ENCODE assay signal across 26 cellular contexts in genomic region chr14:46482200-46482599, GRCh38.
"Had no signal": no experiment of that assay in that cellular context is flagged by ENCODE, and none has a peak within 500 bp of the region (broad histone marks: within the 10 kb centered on the region; RNA-seq: fewer than 3 reads in every experiment).

No MANE protein-coding gene starts in this region.

- H3K27me3 ChIP-seq: stomach, suprapubic skin, testis, thyroid gland, tibial artery, tibial nerve, transverse colon, upper lobe of left lung, upper lobe of right lung, uterus, vagina had no signal

- H3K27ac ChIP-seq: stomach, suprapubic skin, testis, thoracic aorta, thyroid gland, tibial artery, tibial nerve, transverse colon, upper lobe of left lung, upper lobe of right lung, uterus, vagina had no signal

- FAIRE-seq: urothelium cell line had no signal

- H3K9me3 ChIP-seq: stomach, suprapubic skin, testis, thoracic aorta, thyroid gland, tibial nerve, transverse colon, upper lobe of left lung, upper lobe of right lung, uterus, vagina had no signal

- ATAC-seq: stimulated activated effector memory CD8-positive, alpha-beta T cell treated with anti-CD3 and anti-CD28 coated beads, Interleukin-12 subunit alpha, Interleukin-12 subunit beta, amount 100 ng/mL, for 72 hours; stimulated activated memory B cell treated with anti-CD40 and anti-IgM and Interleukin-4, amounts not matched to agents 10 μg/mL and 1 μg/mL and 100 μg/mL, for 72 hours; stimulated activated naive B cell treated with anti-CD40 and anti-IgM and Interleukin-4, amounts not matched to agents 10 μg/mL and 1 μg/mL and 100 μg/mL, for 72 hours; stimulated activated naive CD8-positive, alpha-beta T cell treated with anti-CD3 and anti-CD28 coated beads, Interleukin-15, amount 100 ng/mL, for 72 hours; stimulated activated naive CD8-positive, alpha-beta T cell treated with anti-CD3 and anti-CD28 coated beads, Interleukin-15, Interleukin-2, amounts not matched to agents 100 U/mL and 50 U/mL, for 24 hours; upper lobe of right lung had no signal

- DNase-seq: stimulated activated CD4-positive, alpha-beta T cell treated with anti-CD3 and anti-CD28 coated beads, Interleukin-2, amount 100 ng/mL, for 48 hours; stimulated activated CD4-positive, alpha-beta T cell treated with anti-CD3 and anti-CD28 coated beads, Interleukin-4, amount 100 ng/mL, for 1 hour; stimulated activated CD4-positive, alpha-beta T cell treated with anti-CD3 and anti-CD28 coated beads, Interleukin-4, amount 100 ng/mL, for 24 hours; stimulated activated CD4-positive, alpha-beta T cell treated with anti-CD3 and anti-CD28 coated beads, Interleukin-4, amount 100 ng/mL, for 4 hours; stimulated activated CD8-positive, alpha-beta memory T cell treated with anti-CD3 and anti-CD28 coated beads, Interleukin-4, amount 100 ng/mL, for 48 hours; stimulated activated naive B cell treated with anti-CD40 and anti-IgM and Interleukin-4, amounts not matched to agents 10 μg/mL and 1 μg/mL and 100 μg/mL, for 72 hours; stimulated activated naive CD4-positive, alpha-beta T cell treated with Interleukin-2 at 50 U/mL for 16 hours; stimulated activated naive CD8-positive, alpha-beta T cell treated with anti-CD3 and anti-CD28 coated beads, Interleukin-15, amount 100 ng/mL, for 72 hours; stimulated activated naive CD8-positive, alpha-beta T cell treated with anti-CD3 and anti-CD28 coated beads, Interleukin-15, Interleukin-2, amounts not matched to agents 100 U/mL and 50 U/mL, for 24 hours; stomach; substantia nigra; testis; thyroid gland; tibial artery; transverse colon; trophoblast cell; upper lobe of left lung; upper lobe of right lung; uterus had no signal

- H3K36me3 ChIP-seq: stomach, suprapubic skin, thoracic aorta, thyroid gland, tibial artery, tibial nerve, upper lobe of left lung, upper lobe of right lung, uterus, vagina had no signal

- H3K4me3 ChIP-seq: stomach, suprapubic skin, testis, thoracic aorta, thyroid gland, tibial artery, tibial nerve, transverse colon, upper lobe of left lung, upper lobe of right lung, uterus, vagina had no signal

- H3K4me1 ChIP-seq: stomach, suprapubic skin, testis, thyroid gland, tibial artery, tibial nerve, transverse colon, upper lobe of left lung, upper lobe of right lung, uterus, vagina had no signal
